In genomic region chr2:235898766-235899165, GRCh38 we compare ENCODE assay signal across 28 cellular contexts.
"Had no signal": no experiment of that assay in that cellular context is flagged by ENCODE, and none has a peak within 500 bp of the region (broad histone marks: within the 10 kb centered on the region; RNA-seq: fewer than 3 reads in every experiment).

No MANE protein-coding gene starts in this region.

- H3K4me1 ChIP-seq: body of pancreas, Peyer's patch, SJCRH30 had no signal

- FAIRE-seq: K562 had no signal

- ATAC-seq: activated CD4-positive, alpha-beta T cell treated with anti-CD3 and anti-CD28 coated beads for 36 hours; activated T-cell treated with anti-CD3 and anti-CD28 coated beads, Interleukin-2, amount 50 U/mL, for 72 hours; body of pancreas; K562 had no signal

- H3K27me3 ChIP-seq: body of pancreas, Peyer's patch, SJCRH30 had no signal

- DNase-seq: activated CD4-positive, alpha-beta memory T cell treated with anti-CD3 and anti-CD28 coated beads, Interleukin-2, amount 10 ng/mL, durations not matched to agents 7 days and 5 days; activated CD4-positive, alpha-beta T cell treated with anti-CD3 and anti-CD28 coated beads for 36 hours; activated CD4-positive, alpha-beta T cell treated with anti-CD3 and anti-CD28 coated beads, Interleukin-2, amount 50 U/mL, for 1 hour; activated CD4-positive, CD25-positive, alpha-beta regulatory T cell; activated gamma-delta T cell treated with Interleukin-2 at 50 U/mL for 16 hours; activated naive CD4-positive, alpha-beta T cell treated with anti-CD3 and anti-CD28 coated beads, Interleukin-2, amount 10 ng/mL, durations not matched to agents 7 days and 5 days; activated naive CD8-positive, alpha-beta T cell treated with anti-CD3 and anti-CD28 coated beads for 36 hours; activated T-cell treated with anti-CD3 and anti-CD28 coated beads for 4 hours; activated T-cell treated with anti-CD3 and anti-CD28 coated beads, Interleukin-2, amount 50 U/mL, for 72 hours; body of pancreas; Karpas-422; MM.1S; NCI-H1105; NCI-H1436; NCI-H1694 treated with DMSO at 0.1 percent for 48 hours; NCI-H2029 treated with DMSO at 0.1 percent for 48 hours; NCI-H510A treated with DMSO at 0.1 percent for 48 hours; NCI-H69; NK-92 treated with Interleukin-12 subunit alpha and Interleukin-12 subunit beta, amount 100 ng/mL, for 24 hours; OCI-M1; Peyer's patch; Right ventricle myocardium superior; SJCRH30; SK-N-SH; T-helper 1 cell had no signal

- H3K9me3 ChIP-seq: body of pancreas, Peyer's patch, SJCRH30, SK-N-SH had no signal

- H3K4me2 ChIP-seq: SK-N-SH had no signal

- H3K9me2 ChIP-seq: SK-N-SH had no signal

- H3K27ac ChIP-seq: body of pancreas, Peyer's patch, RWPE1, SJCRH30, VCaP had no signal

- H3K4me3 ChIP-seq: body of pancreas, K562, Peyer's patch, SJCRH30 had no signal

- H3K9ac ChIP-seq: SK-N-SH had no signal
